In the genomic region with DNA sequence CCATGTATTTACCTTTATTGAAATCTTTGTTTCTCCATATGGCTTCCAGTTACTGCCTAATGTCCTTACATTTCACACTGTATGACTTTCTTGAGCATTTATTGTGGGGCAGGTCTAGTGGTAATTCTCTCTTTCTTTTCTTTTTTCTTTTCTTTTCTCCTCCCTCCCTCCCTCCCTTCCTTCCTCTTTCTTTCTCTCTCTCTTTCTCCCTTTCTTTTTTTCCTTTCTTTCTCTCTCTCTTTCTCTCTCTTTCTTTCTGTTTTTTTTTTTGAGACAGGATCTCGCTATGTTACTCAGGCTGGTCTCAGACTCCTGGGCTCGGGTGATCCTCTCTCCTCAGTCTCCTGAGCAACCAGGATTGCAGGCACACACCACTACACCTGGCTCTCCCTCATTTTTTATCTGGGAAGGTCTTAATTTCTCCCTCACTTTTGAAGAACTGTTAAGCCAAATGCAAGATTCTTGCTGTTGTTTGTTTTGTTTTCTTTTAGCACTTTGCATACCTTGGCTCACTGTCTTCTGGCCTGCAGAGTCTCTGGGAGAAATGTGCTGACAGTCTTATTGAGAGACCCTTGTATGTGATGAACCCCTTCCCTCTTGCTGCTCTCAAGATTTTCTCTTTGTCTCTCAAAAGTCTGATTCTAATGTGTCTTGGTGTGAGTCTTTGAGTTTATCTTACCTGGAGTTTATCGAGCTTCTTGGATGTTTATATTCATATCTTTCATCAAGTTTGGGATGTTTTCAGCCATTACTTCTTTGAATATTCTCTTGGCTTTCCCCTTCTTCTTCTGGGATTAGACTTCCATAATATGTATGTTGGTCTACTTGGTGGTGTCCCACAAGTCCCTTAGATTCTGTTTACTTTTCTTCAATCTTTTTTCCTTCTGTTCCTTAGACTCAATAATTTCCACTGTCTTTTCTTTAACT, we compare ENCODE assay signal across 1 cellular context.
A peak's percentile ranks its signal among the peaks of the same experiment; 100 is the strongest.
TF ChIP-seq lines count a peak whose summit lies in the region.

No MANE protein-coding gene starts in this region.

TF ChIP-seq in K562, 482 proteins besides CTCF, POLR2A, EP300 and RAD21:
- TF ChIP-seq ZNF124 (CRISPR knock-in tag; IDR thresholded peaks at IDR 0.05) (no peak), TRIM28 (IDR thresholded peaks at IDR 0.05) (peak; percentile 88), CBX3 (IDR thresholded peaks at IDR 0.05; ENCODE audit: borderline replicate concordance in 1 of 2, low read length in 2 of 2) (peak; percentile 49 to 56), TRIM24 (IDR thresholded peaks at IDR 0.05) (peak in 1 of 2 experiments; percentile 30; a peak in 1 of 4 replicates), CBX5 (IDR thresholded peaks at IDR 0.05; ENCODE audit: borderline replicate concordance, low read depth) (peak; percentile 83; the same call in 1 of the 2 replicates), THRAP3 (IDR thresholded peaks at IDR 0.05; ENCODE audit: borderline replicate concordance) (no peak)
- TF ChIP-seq, protein P1, sequence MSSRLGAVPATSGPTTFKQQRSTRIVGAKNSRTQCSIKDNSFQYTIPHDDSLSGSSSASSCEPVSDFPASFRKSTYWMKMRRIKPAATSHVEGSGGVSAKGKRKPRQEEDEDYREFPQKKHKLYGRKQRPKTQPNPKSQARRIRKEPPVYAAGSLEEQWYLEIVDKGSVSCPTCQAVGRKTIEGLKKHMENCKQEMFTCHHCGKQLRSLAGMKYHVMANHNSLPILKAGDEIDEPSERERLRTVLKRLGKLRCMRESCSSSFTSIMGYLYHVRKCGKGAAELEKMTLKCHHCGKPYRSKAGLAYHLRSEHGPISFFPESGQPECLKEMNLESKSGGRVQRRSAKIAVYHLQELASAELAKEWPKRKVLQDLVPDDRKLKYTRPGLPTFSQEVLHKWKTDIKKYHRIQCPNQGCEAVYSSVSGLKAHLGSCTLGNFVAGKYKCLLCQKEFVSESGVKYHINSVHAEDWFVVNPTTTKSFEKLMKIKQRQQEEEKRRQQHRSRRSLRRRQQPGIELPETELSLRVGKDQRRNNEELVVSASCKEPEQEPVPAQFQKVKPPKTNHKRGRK (tag; IDR thresholded peaks at IDR 0.05) = peak; percentile 69
